ENCODE assay signal across 8 cellular contexts in genomic region chr6:49551866-49552129, GRCh38. TPM values are rescaled to one million over a fixed set of nuclear protein-coding genes. Genes with fewer than 3 reads are reported as not detected.
DNase-seq lines count a peak whose midpoint lies in the region; ATAC-seq and TF ChIP-seq lines count a peak whose summit lies in the region.

No MANE protein-coding gene starts in this region.

- H3K4me1 ChIP-seq in iPS-20b (ENCODE audit: insufficient read depth, low read length), result peaks cover 28% of the 10 kb centered on the region; the same call in 1 of the 2 replicates
- peaks cover 13% of the 10 kb centered on the region for H3K4me1 ChIP-seq in upper lobe of right lung
- no peaks in the 10 kb centered on the region for H3K4me1 ChIP-seq in OCI-LY7 (ENCODE audit: insufficient read depth, low read length, poor library complexity, severe bottlenecking)

- no peaks in the 10 kb centered on the region for H3K9me3 ChIP-seq in iPS-20b (ENCODE audit: insufficient read depth, low read depth, low read length)
- H3K9me3 ChIP-seq in upper lobe of right lung, result no peaks in the 10 kb centered on the region
- H3K9me3 ChIP-seq in OCI-LY7 (ENCODE audit: low read length), result no peaks in the 10 kb centered on the region

- peaks cover 74% of the 10 kb centered on the region for H3K27me3 ChIP-seq in iPS-20b (ENCODE audit: insufficient read depth, low read length)
- H3K27me3 ChIP-seq in upper lobe of right lung, result peaks cover 21% of the 10 kb centered on the region

- no peaks in the 10 kb centered on the region for H4K20me1 ChIP-seq in OCI-LY7 (ENCODE audit: insufficient read depth, low read length)

- H3K79me2 ChIP-seq in OCI-LY7 (ENCODE audit: insufficient read depth, low read depth, low read length), result no peaks in the 10 kb centered on the region

- POLR2A ChIA-PET in OCI-LY7 (lab: Charles Lee), result no interaction called here

- H3K4me3 ChIP-seq in iPS-20b (ENCODE audit: low read length) (peak overlapping the region; percentile 90), upper lobe of right lung (peak overlapping the region; percentile 42), OCI-LY7 (ENCODE audit: low read depth, low read length, poor library complexity, severe bottlenecking) (no peak overlapping the region)

- peak; percentile 59 for ATAC-seq in GM18502 (IDR thresholded peaks at IDR 0.05; ENCODE audit: poor library complexity, unreplicated experiment)
- peak; percentile 49 for ATAC-seq in GM21737 (IDR thresholded peaks at IDR 0.05; ENCODE audit: unreplicated experiment)
- ATAC-seq in upper lobe of right lung, result no peak
- no peak for ATAC-seq in HG03565 (IDR thresholded peaks at IDR 0.05; ENCODE audit: unreplicated experiment)

- no peak overlapping the region for H3K4me2 ChIP-seq in OCI-LY7 (ENCODE audit: low read length)

- H3K36me3 ChIP-seq in iPS-20b (ENCODE audit: insufficient read depth, low read depth, low read length), result peaks cover 32% of the 10 kb centered on the region
- H3K36me3 ChIP-seq in upper lobe of right lung, result no peaks in the 10 kb centered on the region
- H3K36me3 ChIP-seq in OCI-LY7 (ENCODE audit: insufficient read depth, low read length), result no peaks in the 10 kb centered on the region

- TF ChIP-seq CTCF in upper lobe of right lung (IDR thresholded peaks at IDR 0.05) (no peak), OCI-LY7 (conservative IDR thresholded peaks at IDR 0.05; ENCODE audit: low read length) (no peak)

- intact Hi-C loops in upper lobe of right lung (cut with DNase I) (no loop called here), OCI-LY7 (cut with micrococcal nuclease; ENCODE audit: unreplicated experiment) (no loop called here)

- CTCF ChIA-PET in OCI-LY7 (lab: Charles Lee; ENCODE audit: unreplicated experiment), result no interaction called here

- DNase-seq in OCI-M1 (lab: John Stamatoyannopoulos, UW), result peak; percentile 82
- no peak for DNase-seq in upper lobe of right lung
- no peak for DNase-seq in medulla oblongata (ENCODE audit: extremely low spot score)
- no peak for DNase-seq in OCI-LY7 (ENCODE audit: low spot score)

- H3K9ac ChIP-seq in iPS-20b (ENCODE audit: low read depth, low read length), result peak overlapping the region; percentile 91

- BruUV-seq in OCI-LY7 (replicated peaks; lab: Mats Ljungman, UMichigan), result no TSS peak

- no peak overlapping the region for H3K27ac ChIP-seq in iPS-20b (ENCODE audit: low read length)
- H3K27ac ChIP-seq in upper lobe of right lung, result no peak overlapping the region
- no peak overlapping the region for H3K27ac ChIP-seq in OCI-LY7 (ENCODE audit: low read depth, low read length, poor library complexity, severe bottlenecking)

- H2AFZ ChIP-seq in OCI-LY7 (ENCODE audit: low read length), result no peak overlapping the region

- H3K9me2 ChIP-seq in OCI-LY7 (ENCODE audit: insufficient read depth, low read length), result no peaks in the 10 kb centered on the region

RNA-seq across cellular contexts. Expression of gene C6orf141, which starts 1.3 kb away (rescaled TPM):
- 2.1 TPM for total RNA-seq in upper lobe of right lung
- not detected in 2 replicates for total RNA-seq in OCI-LY7 (2014; rRNA removed; shearing (Covaris generic))
- total RNA-seq in OCI-LY7 (2022), result not detected in 2 replicates

RNA-seq across cellular contexts. Expression of gene GLYATL3, which starts 52.1 kb away (rescaled TPM):
- total RNA-seq in upper lobe of right lung (not detected), OCI-LY7 (2022) (not detected in 2 replicates)
- not detected in 2 replicates for total RNA-seq in OCI-LY7 (2014; rRNA removed; shearing (Covaris generic))

Comparison
In these comparisons a context has a peak if more than half of its experiments do, and no peak if none do; other contexts are left out.
1. ATAC-seq: peak in GM18502 (single experiment) and GM21737 (single experiment); none in upper lobe of right lung (single experiment) and HG03565 (single experiment).